ENCODE assay signal across 2 cellular contexts in genomic region chr1:240646861-240647260, GRCh38.
TF ChIP-seq lines count a peak whose summit lies in the region.

No MANE protein-coding gene starts in this region.

TF ChIP-seq in GM23338, 12 proteins besides CTCF, POLR2A, EP300 and RAD21:
- TF ChIP-seq, protein P1, sequence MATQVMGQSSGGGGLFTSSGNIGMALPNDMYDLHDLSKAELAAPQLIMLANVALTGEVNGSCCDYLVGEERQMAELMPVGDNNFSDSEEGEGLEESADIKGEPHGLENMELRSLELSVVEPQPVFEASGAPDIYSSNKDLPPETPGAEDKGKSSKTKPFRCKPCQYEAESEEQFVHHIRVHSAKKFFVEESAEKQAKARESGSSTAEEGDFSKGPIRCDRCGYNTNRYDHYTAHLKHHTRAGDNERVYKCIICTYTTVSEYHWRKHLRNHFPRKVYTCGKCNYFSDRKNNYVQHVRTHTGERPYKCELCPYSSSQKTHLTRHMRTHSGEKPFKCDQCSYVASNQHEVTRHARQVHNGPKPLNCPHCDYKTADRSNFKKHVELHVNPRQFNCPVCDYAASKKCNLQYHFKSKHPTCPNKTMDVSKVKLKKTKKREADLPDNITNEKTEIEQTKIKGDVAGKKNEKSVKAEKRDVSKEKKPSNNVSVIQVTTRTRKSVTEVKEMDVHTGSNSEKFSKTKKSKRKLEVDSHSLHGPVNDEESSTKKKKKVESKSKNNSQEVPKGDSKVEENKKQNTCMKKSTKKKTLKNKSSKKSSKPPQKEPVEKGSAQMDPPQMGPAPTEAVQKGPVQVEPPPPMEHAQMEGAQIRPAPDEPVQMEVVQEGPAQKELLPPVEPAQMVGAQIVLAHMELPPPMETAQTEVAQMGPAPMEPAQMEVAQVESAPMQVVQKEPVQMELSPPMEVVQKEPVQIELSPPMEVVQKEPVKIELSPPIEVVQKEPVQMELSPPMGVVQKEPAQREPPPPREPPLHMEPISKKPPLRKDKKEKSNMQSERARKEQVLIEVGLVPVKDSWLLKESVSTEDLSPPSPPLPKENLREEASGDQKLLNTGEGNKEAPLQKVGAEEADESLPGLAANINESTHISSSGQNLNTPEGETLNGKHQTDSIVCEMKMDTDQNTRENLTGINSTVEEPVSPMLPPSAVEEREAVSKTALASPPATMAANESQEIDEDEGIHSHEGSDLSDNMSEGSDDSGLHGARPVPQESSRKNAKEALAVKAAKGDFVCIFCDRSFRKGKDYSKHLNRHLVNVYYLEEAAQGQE (IDR thresholded peaks at IDR 0.05; ENCODE audit: unreplicated experiment), result no peak
- TF ChIP-seq EZH2 (IDR thresholded peaks at IDR 0.05; ENCODE audit: low read depth, unreplicated experiment) (no peak), EZH2phosphoT487 (IDR thresholded peaks at IDR 0.05; ENCODE audit: unreplicated experiment) (no peak), NANOG (IDR thresholded peaks at IDR 0.05; ENCODE audit: borderline replicate concordance) (no peak), STAT1 (IDR thresholded peaks at IDR 0.05; ENCODE audit: unreplicated experiment) (no peak), CREB1 (CRISPR knock-in tag; IDR thresholded peaks at IDR 0.05; ENCODE audit: low read depth) (no peak), ZNF331 (CRISPR knock-in tag; IDR thresholded peaks at IDR 0.05; ENCODE audit: low read depth) (no peak), JUNB (IDR thresholded peaks at IDR 0.05; ENCODE audit: unreplicated experiment) (no peak), ETS1 (IDR thresholded peaks at IDR 0.05) (no peak), POLR2AphosphoS5 (IDR thresholded peaks at IDR 0.05; ENCODE audit: low read depth) (no peak), ZNF114 (CRISPR knock-in tag; IDR thresholded peaks at IDR 0.05) (no peak)
- TF ChIP-seq, protein P2, sequence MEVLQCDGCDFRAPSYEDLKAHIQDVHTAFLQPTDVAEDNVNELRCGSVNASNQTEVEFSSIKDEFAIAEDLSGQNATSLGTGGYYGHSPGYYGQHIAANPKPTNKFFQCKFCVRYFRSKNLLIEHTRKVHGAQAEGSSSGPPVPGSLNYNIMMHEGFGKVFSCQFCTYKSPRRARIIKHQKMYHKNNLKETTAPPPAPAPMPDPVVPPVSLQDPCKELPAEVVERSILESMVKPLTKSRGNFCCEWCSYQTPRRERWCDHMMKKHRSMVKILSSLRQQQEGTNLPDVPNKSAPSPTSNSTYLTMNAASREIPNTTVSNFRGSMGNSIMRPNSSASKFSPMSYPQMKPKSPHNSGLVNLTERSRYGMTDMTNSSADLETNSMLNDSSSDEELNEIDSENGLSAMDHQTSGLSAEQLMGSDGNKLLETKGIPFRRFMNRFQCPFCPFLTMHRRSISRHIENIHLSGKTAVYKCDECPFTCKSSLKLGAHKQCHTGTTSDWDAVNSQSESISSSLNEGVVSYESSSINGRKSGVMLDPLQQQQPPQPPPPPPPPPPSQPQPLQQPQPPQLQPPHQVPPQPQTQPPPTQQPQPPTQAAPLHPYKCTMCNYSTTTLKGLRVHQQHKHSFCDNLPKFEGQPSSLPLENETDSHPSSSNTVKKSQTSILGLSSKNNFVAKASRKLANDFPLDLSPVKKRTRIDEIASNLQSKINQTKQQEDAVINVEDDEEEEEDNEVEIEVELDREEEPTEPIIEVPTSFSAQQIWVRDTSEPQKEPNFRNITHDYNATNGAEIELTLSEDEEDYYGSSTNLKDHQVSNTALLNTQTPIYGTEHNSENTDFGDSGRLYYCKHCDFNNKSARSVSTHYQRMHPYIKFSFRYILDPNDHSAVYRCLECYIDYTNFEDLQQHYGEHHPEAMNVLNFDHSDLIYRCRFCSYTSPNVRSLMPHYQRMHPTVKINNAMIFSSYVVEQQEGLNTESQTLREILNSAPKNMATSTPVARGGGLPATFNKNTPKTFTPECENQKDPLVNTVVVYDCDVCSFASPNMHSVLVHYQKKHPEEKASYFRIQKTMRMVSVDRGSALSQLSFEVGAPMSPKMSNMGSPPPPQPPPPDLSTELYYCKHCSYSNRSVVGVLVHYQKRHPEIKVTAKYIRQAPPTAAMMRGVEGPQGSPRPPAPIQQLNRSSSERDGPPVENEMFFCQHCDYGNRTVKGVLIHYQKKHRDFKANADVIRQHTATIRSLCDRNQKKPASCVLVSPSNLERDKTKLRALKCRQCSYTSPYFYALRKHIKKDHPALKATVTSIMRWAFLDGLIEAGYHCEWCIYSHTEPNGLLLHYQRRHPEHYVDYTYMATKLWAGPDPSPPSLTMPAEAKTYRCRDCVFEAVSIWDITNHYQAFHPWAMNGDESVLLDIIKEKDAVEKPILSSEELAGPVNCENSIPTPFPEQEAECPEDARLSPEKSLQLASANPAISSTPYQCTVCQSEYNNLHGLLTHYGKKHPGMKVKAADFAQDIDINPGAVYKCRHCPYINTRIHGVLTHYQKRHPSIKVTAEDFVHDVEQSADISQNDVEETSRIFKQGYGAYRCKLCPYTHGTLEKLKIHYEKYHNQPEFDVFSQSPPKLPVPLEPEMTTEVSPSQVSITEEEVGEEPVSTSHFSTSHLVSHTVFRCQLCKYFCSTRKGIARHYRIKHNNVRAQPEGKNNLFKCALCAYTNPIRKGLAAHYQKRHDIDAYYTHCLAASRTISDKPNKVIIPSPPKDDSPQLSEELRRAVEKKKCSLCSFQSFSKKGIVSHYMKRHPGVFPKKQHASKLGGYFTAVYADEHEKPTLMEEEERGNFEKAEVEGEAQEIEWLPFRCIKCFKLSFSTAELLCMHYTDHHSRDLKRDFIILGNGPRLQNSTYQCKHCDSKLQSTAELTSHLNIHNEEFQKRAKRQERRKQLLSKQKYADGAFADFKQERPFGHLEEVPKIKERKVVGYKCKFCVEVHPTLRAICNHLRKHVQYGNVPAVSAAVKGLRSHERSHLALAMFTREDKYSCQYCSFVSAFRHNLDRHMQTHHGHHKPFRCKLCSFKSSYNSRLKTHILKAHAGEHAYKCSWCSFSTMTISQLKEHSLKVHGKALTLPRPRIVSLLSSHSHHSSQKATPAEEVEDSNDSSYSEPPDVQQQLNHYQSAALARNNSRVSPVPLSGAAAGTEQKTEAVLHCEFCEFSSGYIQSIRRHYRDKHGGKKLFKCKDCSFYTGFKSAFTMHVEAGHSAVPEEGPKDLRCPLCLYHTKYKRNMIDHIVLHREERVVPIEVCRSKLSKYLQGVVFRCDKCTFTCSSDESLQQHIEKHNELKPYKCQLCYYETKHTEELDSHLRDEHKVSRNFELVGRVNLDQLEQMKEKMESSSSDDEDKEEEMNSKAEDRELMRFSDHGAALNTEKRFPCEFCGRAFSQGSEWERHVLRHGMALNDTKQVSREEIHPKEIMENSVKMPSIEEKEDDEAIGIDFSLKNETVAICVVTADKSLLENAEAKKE (CRISPR knock-in tag; IDR thresholded peaks at IDR 0.05), result no peak
TF ChIP-seq in GM23338: peak in this region for 0.

TF ChIP-seq in H1, 55 proteins besides CTCF, POLR2A, EP300 and RAD21:
- TF ChIP-seq KDM4A (IDR thresholded peaks at IDR 0.05; ENCODE audit: low read depth, low read length, severe bottlenecking) (no peak), RXRA (IDR thresholded peaks at IDR 0.05; ENCODE audit: insufficient read depth, low read depth, low read length) (no peak), GABPA (IDR thresholded peaks at IDR 0.05; ENCODE audit: borderline replicate concordance, insufficient read depth, low read length) (no peak), CEBPB (IDR thresholded peaks at IDR 0.05; ENCODE audit: low read depth, low read length) (no peak), KDM1A (IDR thresholded peaks at IDR 0.05; ENCODE audit: borderline replicate concordance, low read length) (no peak), TAF1 (IDR thresholded peaks at IDR 0.05; ENCODE audit: low read depth, low read length) (no peak), SIRT6 (IDR thresholded peaks at IDR 0.05; ENCODE audit: low read length) (no peak), CHD2 (IDR thresholded peaks at IDR 0.05; ENCODE audit: low read length) (no peak), CBX5 (IDR thresholded peaks at IDR 0.05; ENCODE audit: low read depth, low read length) (no peak), SUZ12 (IDR thresholded peaks at IDR 0.05; ENCODE audit: low read length) (no peak), CHD1 (IDR thresholded peaks at IDR 0.05; ENCODE audit: low read depth, low read length) (no peak), E2F6 (IDR thresholded peaks at IDR 0.05) (no peak), NRF1 (IDR thresholded peaks at IDR 0.05; ENCODE audit: low read depth, low read length) (no peak), BCL11A (IDR thresholded peaks at IDR 0.05; ENCODE audit: low read depth in 2 of 2, low read length in 2 of 2) (no peak), SP2 (IDR thresholded peaks at IDR 0.05; ENCODE audit: low read length) (no peak), ATF2 (IDR thresholded peaks at IDR 0.05; ENCODE audit: low read length) (no peak), TBP (IDR thresholded peaks at IDR 0.05; ENCODE audit: low read depth, low read length) (no peak), MAX (IDR thresholded peaks at IDR 0.05) (no peak)
